ENCODE assay signal across 8 cellular contexts in genomic region chr3:186746008-186746407, GRCh38.
DNase-seq lines count a peak whose midpoint lies in the region; ATAC-seq and TF ChIP-seq lines count a peak whose summit lies in the region.

No MANE protein-coding gene starts in this region.

- H3K9me3 Mint-ChIP-seq in stimulated activated memory B cell treated with anti-CD40 and anti-IgM and Interleukin-4, amounts not matched to agents 10 μg/mL and 1 μg/mL and 100 μg/mL, for 72 hours = no peaks in the 10 kb centered on the region

- ATAC-seq in stimulated activated memory B cell treated with anti-CD40 and anti-IgM and Interleukin-4, amounts not matched to agents 10 μg/mL and 1 μg/mL and 100 μg/mL, for 72 hours = no peak

- no peak overlapping the region for H3K4me3 Mint-ChIP-seq in stimulated activated memory B cell treated with anti-CD40 and anti-IgM and Interleukin-4, amounts not matched to agents 10 μg/mL and 1 μg/mL and 100 μg/mL, for 72 hours

- H2AFZ ChIP-seq in ACC112 (ENCODE audit: low read length, unreplicated experiment) = peak overlapping the region; percentile 70

- H3K27ac ChIP-seq in ACC112 (ENCODE audit: low read depth, low read length) = 0 out of 2 replicates have a peak overlapping the region, but pooled peaks have one; percentile 1

- CTCF ChIA-PET in GM10248 (lab: Yijun Ruan, JAX) = no interaction called here

- H3K27me3 ChIP-seq in ACC112 (ENCODE audit: insufficient read depth, low read length) = peaks cover 6% of the 10 kb centered on the region

- no peaks in the 10 kb centered on the region for H3K36me3 ChIP-seq in ACC112 (ENCODE audit: insufficient read depth, low read length)

- H3K27me3 Mint-ChIP-seq in stimulated activated memory B cell treated with anti-CD40 and anti-IgM and Interleukin-4, amounts not matched to agents 10 μg/mL and 1 μg/mL and 100 μg/mL, for 72 hours = no peaks in the 10 kb centered on the region

- peaks cover 15% of the 10 kb centered on the region for H3K36me3 Mint-ChIP-seq in stimulated activated memory B cell treated with anti-CD40 and anti-IgM and Interleukin-4, amounts not matched to agents 10 μg/mL and 1 μg/mL and 100 μg/mL, for 72 hours

- POLR2A ChIA-PET in GM10248 (lab: Yijun Ruan, JAX) = no interaction called here

- no peak overlapping the region for H3K27ac Mint-ChIP-seq in stimulated activated memory B cell treated with anti-CD40 and anti-IgM and Interleukin-4, amounts not matched to agents 10 μg/mL and 1 μg/mL and 100 μg/mL, for 72 hours

- peaks cover 7% of the 10 kb centered on the region for H3K4me1 ChIP-seq in ACC112 (ENCODE audit: control insufficient read depth, insufficient read depth, low read length, unreplicated experiment)

- no peaks in the 10 kb centered on the region for H3K79me2 ChIP-seq in ACC112 (ENCODE audit: control insufficient read depth, insufficient read depth, low read length, unreplicated experiment)

- TF ChIP-seq CTCF in astrocyte of the spinal cord (IDR thresholded peaks at IDR 0.05; ENCODE audit: low read depth, low read length) (no peak), GM10248 (IDR thresholded peaks at IDR 0.05; ENCODE audit: control extremely low read depth, extremely low read depth, low read depth, missing control alignments) (no peak)

- in situ Hi-C loops in astrocyte of the spinal cord (cut with HindIII; ENCODE audit: low sequenced_read_pairs) = no loop called here

- DNase-seq in HuH-7 (ENCODE audit: low spot score) (peak; percentile 71), astrocyte of the spinal cord (ENCODE audit: low read depth, low spot score) (peak; percentile 22), kidney glomerular epithelial cell (lab: John Stamatoyannopoulos, UW) (peak; percentile 8), GM10248 (ENCODE audit: extremely low spot score) (no peak), NCI-H774 (lab: John Stamatoyannopoulos, UW) (no peak)
- no peak for DNase-seq in activated CD8-positive, alpha-beta memory T cell treated with anti-CD3 and anti-CD28 coated beads, Interleukin-2, amount 50 U/mL, for 4 hours

- peaks cover 5% of the 10 kb centered on the region for H3K4me1 Mint-ChIP-seq in stimulated activated memory B cell treated with anti-CD40 and anti-IgM and Interleukin-4, amounts not matched to agents 10 μg/mL and 1 μg/mL and 100 μg/mL, for 72 hours

- H3K4me3 ChIP-seq in ACC112 (ENCODE audit: low read depth, low read length) (no peak overlapping the region), astrocyte of the spinal cord (ENCODE audit: low read depth, low read length) (no peak overlapping the region)

Comparison
In these comparisons a context has a peak if more than half of its experiments do, and no peak if none do; other contexts are left out.
1. DNase-seq: peak in HuH-7 (single experiment), astrocyte of the spinal cord (single experiment) and kidney glomerular epithelial cell (single experiment); none in activated CD8-positive, alpha-beta memory T cell treated with anti-CD3 and anti-CD28 coated beads, Interleukin-2, amount 50 U/mL, for 4 hours (single experiment), GM10248 (single experiment) and NCI-H774 (single experiment).